8 cellular contexts compared by ENCODE assay signal in genomic region chr10:31147220-31147608, GRCh38.
DNase-seq lines count a peak whose midpoint lies in the region; FAIRE-seq and TF ChIP-seq lines count a peak whose summit lies in the region.
"Had no signal": no experiment of that assay in that cellular context is flagged by ENCODE, and none has a peak within 500 bp of the region (broad histone marks: within the 10 kb centered on the region; RNA-seq: fewer than 3 reads in every experiment).

No MANE protein-coding gene starts in this region.

- no peak for TF ChIP-seq CTCF in endothelial cell of umbilical vein (IDR thresholded peaks at IDR 0.05; ENCODE audit: extremely low read depth in 1 of 2, insufficient read depth in 1 of 2, low read depth in 1 of 2, low read length in 2 of 2)

- POLR2A ChIA-PET in endothelial cell of umbilical vein (lab: Charles Lee), result no interaction called here

- BruUV-seq in endothelial cell of umbilical vein (replicated peaks; lab: Mats Ljungman, UMichigan), result no TSS peak

- H4K20me1 ChIP-seq in endothelial cell of umbilical vein (replicated peaks; ENCODE audit: control insufficient read depth, extremely low read depth, insufficient read depth, low read length), result no peaks in the 10 kb centered on the region

- intact Hi-C loops in endothelial cell of umbilical vein (cut with micrococcal nuclease), result no loop called here

- no peak overlapping the region for H2AFZ ChIP-seq in endothelial cell of umbilical vein (ENCODE audit: low read depth, low read length)

- dilution Hi-C loops in endothelial cell of umbilical vein (cut with MboI; ENCODE audit: extremely low pct_ligation_motif_present, low sequenced_read_pairs), result no loop called here

- no peaks in the 10 kb centered on the region for H3K79me2 ChIP-seq in endothelial cell of umbilical vein (ENCODE audit: control insufficient read depth, insufficient read depth, low read length)

- CTCF ChIA-PET in endothelial cell of umbilical vein (lab: Charles Lee), result interaction anchor here (1.0 kb wide), 2 partner anchors 10 to 27 kb away, joined by 3 read pairs; no protein-coding TSS in a partner anchor

- no peaks in the 10 kb centered on the region for H3K36me3 ChIP-seq in endothelial cell of umbilical vein (ENCODE audit: control insufficient read depth in 2 of 2, extremely low read depth in 1 of 2, insufficient read depth in 2 of 2, low read length in 2 of 2)

- no peak for TF ChIP-seq POLR2A in H54 (IDR thresholded peaks at IDR 0.05; ENCODE audit: low read depth, low read length)
- TF ChIP-seq POLR2A in endothelial cell of umbilical vein (IDR thresholded peaks at IDR 0.05; ENCODE audit: low read depth, low read length), result no peak

- DNase-seq in H54 (ENCODE audit: insufficient read length, low spot score), result peak; percentile 26
- DNase-seq in RPMI7951 (ENCODE audit: low read depth), result peak; percentile 97
- DNase-seq in endothelial cell of umbilical vein (ENCODE audit: low read depth, low spot score), result peak; percentile 30
- peak; percentile 23 for DNase-seq in renal cortical epithelial cell (ENCODE audit: low read depth)
- no peak for DNase-seq in AML-193 (lab: John Stamatoyannopoulos, UW)
- no peak for DNase-seq in stimulated activated CD4-positive, alpha-beta T cell treated with anti-CD3 and anti-CD28 coated beads, Interleukin-4, amount 100 ng/mL, for 4 hours
- DNase-seq in GM19240 (ENCODE audit: insufficient read length, low spot score), result no peak
- DNase-seq: GF-D8 had no signal

- no peaks in the 10 kb centered on the region for H3K9me3 ChIP-seq in endothelial cell of umbilical vein (replicated peaks; ENCODE audit: control insufficient read depth, insufficient read depth, low read length)

- peaks cover 13% of the 10 kb centered on the region for H3K4me1 ChIP-seq in endothelial cell of umbilical vein (ENCODE audit: control insufficient read depth, extremely low read depth, insufficient read depth, low read length)

- H3K9ac ChIP-seq in endothelial cell of umbilical vein (replicated peaks; ENCODE audit: extremely low read depth, insufficient read depth, low read length), result no peak overlapping the region

- no peak overlapping the region for H3K4me2 ChIP-seq in endothelial cell of umbilical vein (ENCODE audit: insufficient read depth, low read length)

- H3K27me3 ChIP-seq in endothelial cell of umbilical vein (ENCODE audit: control insufficient read depth in 2 of 2, insufficient read depth in 2 of 2, low read length in 2 of 2), result no peaks in the 10 kb centered on the region

- H3K27ac ChIP-seq in endothelial cell of umbilical vein (ENCODE audit: insufficient read depth, low read depth, low read length), result peak overlapping the region; percentile 16

- H3K4me3 ChIP-seq in endothelial cell of umbilical vein (replicated peaks in 1 of 3; ENCODE audit: insufficient read depth in 1 of 3, low read depth in 1 of 3, low read length in 3 of 3), result no peak overlapping the region

- H3K9me1 ChIP-seq in endothelial cell of umbilical vein (replicated peaks; ENCODE audit: control insufficient read depth, extremely low read depth, insufficient read depth, low read length), result no peaks in the 10 kb centered on the region

- FAIRE-seq in H54 (lab: Jason Lieb, UNC) (no peak), endothelial cell of umbilical vein (lab: Jason Lieb, UNC) (peak; percentile 50)

TF ChIP-seq in endothelial cell of umbilical vein, 7 proteins besides CTCF, POLR2A, EP300 and RAD21:
- TF ChIP-seq FOS (IDR thresholded peaks at IDR 0.05; ENCODE audit: borderline replicate concordance, insufficient read depth, low read length) (peak; percentile 19), MYC (IDR thresholded peaks at IDR 0.05; ENCODE audit: low read depth, low read length) (no peak)

Comparison
In these comparisons a context has a peak if more than half of its experiments do, and no peak if none do; other contexts are left out.
1. DNase-seq: peak in H54 (single experiment), RPMI7951 (single experiment), endothelial cell of umbilical vein (single experiment) and renal cortical epithelial cell (single experiment); none in AML-193 (0 of 2), stimulated activated CD4-positive, alpha-beta T cell treated with anti-CD3 and anti-CD28 coated beads, Interleukin-4, amount 100 ng/mL, for 4 hours (0 of 2) and GM19240 (single experiment).